Comparison of ENCODE assay signal across 8 cellular contexts in the genomic region with DNA sequence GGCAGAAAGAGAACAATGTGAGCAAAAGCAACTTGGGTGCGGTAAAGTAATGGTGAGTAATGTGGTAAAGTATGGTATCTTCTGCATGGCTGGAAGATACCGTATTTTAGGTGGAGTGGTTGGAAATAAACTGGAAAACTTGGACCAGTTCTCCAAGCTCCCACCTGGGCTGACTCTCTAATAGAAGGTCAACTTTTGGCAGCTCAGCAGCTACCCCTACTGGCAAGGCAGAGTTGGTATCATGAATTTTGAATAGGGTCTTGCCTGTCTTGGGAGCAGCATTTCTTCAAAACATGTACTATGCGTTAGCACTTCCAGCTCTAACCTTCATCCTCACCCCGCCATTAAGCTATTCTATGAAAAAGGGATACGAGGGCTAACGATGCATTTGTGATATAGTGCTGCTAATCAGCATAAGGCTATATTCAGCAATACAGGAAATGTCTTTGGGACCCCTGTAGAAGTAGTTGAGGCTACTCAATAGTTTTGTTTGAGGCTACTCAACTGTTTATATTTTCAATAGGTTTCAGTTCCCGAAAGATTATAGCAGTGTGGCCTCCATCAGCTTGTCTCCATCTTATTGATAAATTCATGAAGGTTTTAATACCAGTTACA.
DNase-seq lines count a peak whose midpoint lies in the region; ATAC-seq and TF ChIP-seq lines count a peak whose summit lies in the region.

No MANE protein-coding gene starts in this region.

- no peaks in the 10 kb centered on the region for H3K36me3 ChIP-seq in left lung
- no peaks in the 10 kb centered on the region for H3K36me3 ChIP-seq in aorta (ENCODE audit: control insufficient read depth in 1 of 2, insufficient read depth in 2 of 2, low read length in 1 of 2)

- H3K27me3 ChIP-seq in AG04450 (ENCODE audit: control insufficient read depth, insufficient read depth, low read length) (no peaks in the 10 kb centered on the region), left lung (no peaks in the 10 kb centered on the region), aorta (ENCODE audit: control insufficient read depth in 1 of 2, insufficient read depth in 2 of 2, low read length in 1 of 2) (no peaks in the 10 kb centered on the region)

- DNase-seq in AG04450 (ENCODE audit: low read depth, low spot score) (peak; percentile 33), HK-2 (ENCODE audit: unreplicated experiment) (peak; percentile 35), NOMO-1 (lab: John Stamatoyannopoulos, UW; ENCODE audit: unreplicated experiment in 2 of 2) (peak; percentile 10 to 53), cerebellar cortex (ENCODE audit: low spot score) (peak; percentile 41), left lung (peak in 1 of 2 donors; percentile 39), aorta (no peak)
- no peak for DNase-seq in activated T-helper 1 cell treated with anti-CD3 and anti-CD28 coated beads, Interleukin-12 subunit alpha, Interleukin-12 subunit beta, Interleukin-2, Interleukin-4 antibody, amounts not matched to agents 30 ng/mL and 10 ng/mL and 1 ng/mL, durations not matched to agents 14 hours and 24 hours and 36 hours (ENCODE audit: low spot score)

- H3K4me1 ChIP-seq in left lung, result no peaks in the 10 kb centered on the region
- no peaks in the 10 kb centered on the region for H3K4me1 ChIP-seq in aorta (ENCODE audit: control insufficient read depth in 1 of 2, insufficient read depth in 2 of 2, low read length in 2 of 2)

- H3K4me1 Mint-ChIP-seq in activated T-helper 1 cell treated with anti-CD3 and anti-CD28 coated beads, Interleukin-12 subunit alpha, Interleukin-12 subunit beta, Interleukin-2, Interleukin-4 antibody, amounts not matched to agents 30 ng/mL and 10 ng/mL and 1 ng/mL, durations not matched to agents 14 hours and 24 hours and 36 hours (ENCODE audit: low read depth), result no peaks in the 10 kb centered on the region

- CTCF ChIA-PET in AG04450 (lab: Charles Lee), result interaction anchor here (0.6 to 2.7 kb wide), 20 partner anchors 10 to 1140 kb away, joined by 3 to 17 read pairs (median 3); no protein-coding TSS in a partner anchor

- 54 to 61% methylated on average over 7 of the region's 7 CpGs for WGBS in aorta, 2 donors

- H3K9me3 ChIP-seq in AG04450 (ENCODE audit: control insufficient read depth, insufficient read depth, low read length) (no peaks in the 10 kb centered on the region), left lung (no peaks in the 10 kb centered on the region), aorta (ENCODE audit: control insufficient read depth, low read length) (no peaks in the 10 kb centered on the region)

- H3K9me3 Mint-ChIP-seq in activated T-helper 1 cell treated with anti-CD3 and anti-CD28 coated beads, Interleukin-12 subunit alpha, Interleukin-12 subunit beta, Interleukin-2, Interleukin-4 antibody, amounts not matched to agents 30 ng/mL and 10 ng/mL and 1 ng/mL, durations not matched to agents 14 hours and 24 hours and 36 hours, result no peaks in the 10 kb centered on the region

- H3K27ac Mint-ChIP-seq in activated T-helper 1 cell treated with anti-CD3 and anti-CD28 coated beads, Interleukin-12 subunit alpha, Interleukin-12 subunit beta, Interleukin-2, Interleukin-4 antibody, amounts not matched to agents 30 ng/mL and 10 ng/mL and 1 ng/mL, durations not matched to agents 14 hours and 24 hours and 36 hours, result no peak overlapping the region

- intact Hi-C loops in left lung (cut with DNase I), result no loop called here
- intact Hi-C loops in aorta (cut with DNase I), result no loop called here
- intact Hi-C loops in activated T-helper 1 cell treated with anti-CD3 and anti-CD28 coated beads, Interleukin-12 subunit alpha, Interleukin-12 subunit beta, Interleukin-2, Interleukin-4 antibody, amounts not matched to agents 30 ng/mL and 10 ng/mL and 1 ng/mL, durations not matched to agents 14 hours and 24 hours and 36 hours (cut with micrococcal nuclease), result loop anchor here (2.0 to 5.0 kb wide), 2 partner anchors 900 to 1140 kb away; a partner anchor contains a TSS

- H3K4me3 ChIP-seq in AG04450 (ENCODE audit: low read depth, low read length), result no peak overlapping the region
- H3K4me3 ChIP-seq in GM12875 (ENCODE audit: low read depth, low read length), result no peak overlapping the region
- no peak overlapping the region for H3K4me3 ChIP-seq in left lung
- H3K4me3 ChIP-seq in aorta (ENCODE audit: low read length in 2 of 2), result no peak overlapping the region

- ATAC-seq in left lung (peak; percentile 84), aorta (ENCODE audit: low FRiP score) (peak; percentile 52)

- POLR2A ChIA-PET in AG04450 (lab: Yijun Ruan, JAX), result no interaction called here

- TF ChIP-seq CTCF in AG04450 (IDR thresholded peaks at IDR 0.05; ENCODE audit: low read depth, low read length), result peak; percentile 80
- peak; percentile 81 for TF ChIP-seq CTCF in GM12875 (IDR thresholded peaks at IDR 0.05; ENCODE audit: borderline replicate concordance, insufficient read depth, low read depth, low read length)
- peak; percentile 28 to 63 for TF ChIP-seq CTCF in left lung (IDR thresholded peaks at IDR 0.05)

- no peak overlapping the region for H3K4me3 Mint-ChIP-seq in activated T-helper 1 cell treated with anti-CD3 and anti-CD28 coated beads, Interleukin-12 subunit alpha, Interleukin-12 subunit beta, Interleukin-2, Interleukin-4 antibody, amounts not matched to agents 30 ng/mL and 10 ng/mL and 1 ng/mL, durations not matched to agents 14 hours and 24 hours and 36 hours

- H3K27ac ChIP-seq in AG04450 (ENCODE audit: low read depth, low read length) (no peak overlapping the region), left lung (no peak overlapping the region), aorta (ENCODE audit: low read depth in 1 of 2, low read length in 2 of 2) (no peak overlapping the region)

- H3K36me3 Mint-ChIP-seq in activated T-helper 1 cell treated with anti-CD3 and anti-CD28 coated beads, Interleukin-12 subunit alpha, Interleukin-12 subunit beta, Interleukin-2, Interleukin-4 antibody, amounts not matched to agents 30 ng/mL and 10 ng/mL and 1 ng/mL, durations not matched to agents 14 hours and 24 hours and 36 hours (ENCODE audit: low read depth), result no peaks in the 10 kb centered on the region

- no peaks in the 10 kb centered on the region for H3K27me3 Mint-ChIP-seq in activated T-helper 1 cell treated with anti-CD3 and anti-CD28 coated beads, Interleukin-12 subunit alpha, Interleukin-12 subunit beta, Interleukin-2, Interleukin-4 antibody, amounts not matched to agents 30 ng/mL and 10 ng/mL and 1 ng/mL, durations not matched to agents 14 hours and 24 hours and 36 hours (ENCODE audit: insufficient read depth)

Comparison
In these comparisons a context has a peak if more than half of its experiments do, and no peak if none do; other contexts are left out.
1. DNase-seq: peak in AG04450 (single experiment), HK-2 (single experiment), NOMO-1 (2 of 2) and cerebellar cortex (single experiment); none in aorta (0 of 2) and activated T-helper 1 cell treated with anti-CD3 and anti-CD28 coated beads, Interleukin-12 subunit alpha, Interleukin-12 subunit beta, Interleukin-2, Interleukin-4 antibody, amounts not matched to agents 30 ng/mL and 10 ng/mL and 1 ng/mL, durations not matched to agents 14 hours and 24 hours and 36 hours (single experiment).
2. Peak in every context shown above with its lines, with median percentiles within 50 percentile points of each other: CTCF ChIP-seq.